In the genomic region with DNA sequence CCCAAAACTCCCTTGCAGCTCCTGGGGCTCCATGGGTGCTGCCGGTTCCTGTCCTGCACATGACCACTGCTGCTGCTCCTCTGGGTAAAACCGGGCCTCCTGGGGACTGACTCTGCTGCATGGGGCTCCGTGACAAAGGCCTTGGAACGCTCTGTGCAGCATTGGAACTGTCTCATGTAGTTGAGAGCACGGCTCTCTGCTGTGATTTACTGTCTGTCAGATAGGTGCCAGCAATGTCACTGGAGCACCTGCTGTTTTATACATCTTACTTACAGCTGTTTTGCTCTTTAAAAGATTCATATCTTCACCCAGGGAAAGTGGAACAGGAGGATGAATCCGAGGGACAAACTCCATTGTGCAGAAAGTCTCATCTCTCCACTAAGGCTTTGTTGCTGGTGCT, we compare ENCODE assay signal across 1 cellular context.
TF ChIP-seq lines count a peak whose summit lies in the region.

No MANE protein-coding gene starts in this region.

TF ChIP-seq in HEK293, 187 proteins besides CTCF, POLR2A, EP300 and RAD21 (continued from another document):
- TF ChIP-seq, protein P1, sequence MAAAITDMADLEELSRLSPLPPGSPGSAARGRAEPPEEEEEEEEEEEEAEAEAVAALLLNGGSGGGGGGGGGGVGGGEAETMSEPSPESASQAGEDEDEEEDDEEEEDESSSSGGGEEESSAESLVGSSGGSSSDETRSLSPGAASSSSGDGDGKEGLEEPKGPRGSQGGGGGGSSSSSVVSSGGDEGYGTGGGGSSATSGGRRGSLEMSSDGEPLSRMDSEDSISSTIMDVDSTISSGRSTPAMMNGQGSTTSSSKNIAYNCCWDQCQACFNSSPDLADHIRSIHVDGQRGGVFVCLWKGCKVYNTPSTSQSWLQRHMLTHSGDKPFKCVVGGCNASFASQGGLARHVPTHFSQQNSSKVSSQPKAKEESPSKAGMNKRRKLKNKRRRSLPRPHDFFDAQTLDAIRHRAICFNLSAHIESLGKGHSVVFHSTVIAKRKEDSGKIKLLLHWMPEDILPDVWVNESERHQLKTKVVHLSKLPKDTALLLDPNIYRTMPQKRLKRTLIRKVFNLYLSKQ (tag by site-specific recombination; IDR thresholded peaks at IDR 0.05; ENCODE audit: borderline replicate concordance) = no peak
- peak; percentile 67 for TF ChIP-seq ZNF423 (tag by site-specific recombination; IDR thresholded peaks at IDR 0.05)
- peak; percentile 61; the same call in 1 of the 2 replicates for TF ChIP-seq ZSCAN30 (tag by site-specific recombination; IDR thresholded peaks at IDR 0.05)
- TF ChIP-seq ZNF311 (tag by site-specific recombination; IDR thresholded peaks at IDR 0.05; ENCODE audit: borderline replicate concordance) = no peak
- TF ChIP-seq GLIS1 (tag by site-specific recombination; IDR thresholded peaks at IDR 0.05) = peak; percentile 87
- no peak for TF ChIP-seq TCF7L2 (IDR thresholded peaks at IDR 0.05; ENCODE audit: borderline replicate concordance, low read depth, low read length)
- TF ChIP-seq, protein P2, sequence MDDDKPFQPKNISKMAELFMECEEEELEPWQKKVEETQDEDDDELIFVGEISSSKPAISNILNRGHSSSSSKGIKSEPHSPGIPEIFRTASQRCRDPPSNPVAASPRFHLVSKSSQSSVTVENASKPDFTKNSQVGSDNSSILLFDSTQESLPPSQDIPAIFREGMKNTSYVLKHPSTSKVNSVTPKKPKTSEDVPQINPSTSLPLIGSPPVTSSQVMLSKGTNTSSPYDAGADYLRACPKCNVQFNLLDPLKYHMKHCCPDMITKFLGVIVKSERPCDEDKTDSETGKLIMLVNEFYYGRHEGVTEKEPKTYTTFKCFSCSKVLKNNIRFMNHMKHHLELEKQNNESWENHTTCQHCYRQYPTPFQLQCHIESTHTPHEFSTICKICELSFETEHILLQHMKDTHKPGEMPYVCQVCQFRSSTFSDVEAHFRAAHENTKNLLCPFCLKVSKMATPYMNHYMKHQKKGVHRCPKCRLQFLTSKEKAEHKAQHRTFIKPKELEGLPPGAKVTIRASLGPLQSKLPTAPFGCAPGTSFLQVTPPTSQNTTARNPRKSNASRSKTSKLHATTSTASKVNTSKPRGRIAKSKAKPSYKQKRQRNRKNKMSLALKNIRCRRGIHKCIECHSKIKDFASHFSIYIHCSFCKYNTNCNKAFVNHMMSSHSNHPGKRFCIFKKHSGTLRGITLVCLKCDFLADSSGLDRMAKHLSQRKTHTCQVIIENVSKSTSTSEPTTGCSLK (tag by site-specific recombination; IDR thresholded peaks at IDR 0.05) = no peak
- TF ChIP-seq KLF1 (tag by site-specific recombination; IDR thresholded peaks at IDR 0.05) = no peak
- TF ChIP-seq, protein P3, sequence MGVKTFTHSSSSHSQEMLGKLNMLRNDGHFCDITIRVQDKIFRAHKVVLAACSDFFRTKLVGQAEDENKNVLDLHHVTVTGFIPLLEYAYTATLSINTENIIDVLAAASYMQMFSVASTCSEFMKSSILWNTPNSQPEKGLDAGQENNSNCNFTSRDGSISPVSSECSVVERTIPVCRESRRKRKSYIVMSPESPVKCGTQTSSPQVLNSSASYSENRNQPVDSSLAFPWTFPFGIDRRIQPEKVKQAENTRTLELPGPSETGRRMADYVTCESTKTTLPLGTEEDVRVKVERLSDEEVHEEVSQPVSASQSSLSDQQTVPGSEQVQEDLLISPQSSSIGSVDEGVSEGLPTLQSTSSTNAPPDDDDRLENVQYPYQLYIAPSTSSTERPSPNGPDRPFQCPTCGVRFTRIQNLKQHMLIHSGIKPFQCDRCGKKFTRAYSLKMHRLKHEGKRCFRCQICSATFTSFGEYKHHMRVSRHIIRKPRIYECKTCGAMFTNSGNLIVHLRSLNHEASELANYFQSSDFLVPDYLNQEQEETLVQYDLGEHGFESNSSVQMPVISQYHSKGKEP (tag by site-specific recombination; IDR thresholded peaks at IDR 0.05) = peak; percentile 63; the same call in 1 of the 2 replicates
- TF ChIP-seq, protein P4, sequence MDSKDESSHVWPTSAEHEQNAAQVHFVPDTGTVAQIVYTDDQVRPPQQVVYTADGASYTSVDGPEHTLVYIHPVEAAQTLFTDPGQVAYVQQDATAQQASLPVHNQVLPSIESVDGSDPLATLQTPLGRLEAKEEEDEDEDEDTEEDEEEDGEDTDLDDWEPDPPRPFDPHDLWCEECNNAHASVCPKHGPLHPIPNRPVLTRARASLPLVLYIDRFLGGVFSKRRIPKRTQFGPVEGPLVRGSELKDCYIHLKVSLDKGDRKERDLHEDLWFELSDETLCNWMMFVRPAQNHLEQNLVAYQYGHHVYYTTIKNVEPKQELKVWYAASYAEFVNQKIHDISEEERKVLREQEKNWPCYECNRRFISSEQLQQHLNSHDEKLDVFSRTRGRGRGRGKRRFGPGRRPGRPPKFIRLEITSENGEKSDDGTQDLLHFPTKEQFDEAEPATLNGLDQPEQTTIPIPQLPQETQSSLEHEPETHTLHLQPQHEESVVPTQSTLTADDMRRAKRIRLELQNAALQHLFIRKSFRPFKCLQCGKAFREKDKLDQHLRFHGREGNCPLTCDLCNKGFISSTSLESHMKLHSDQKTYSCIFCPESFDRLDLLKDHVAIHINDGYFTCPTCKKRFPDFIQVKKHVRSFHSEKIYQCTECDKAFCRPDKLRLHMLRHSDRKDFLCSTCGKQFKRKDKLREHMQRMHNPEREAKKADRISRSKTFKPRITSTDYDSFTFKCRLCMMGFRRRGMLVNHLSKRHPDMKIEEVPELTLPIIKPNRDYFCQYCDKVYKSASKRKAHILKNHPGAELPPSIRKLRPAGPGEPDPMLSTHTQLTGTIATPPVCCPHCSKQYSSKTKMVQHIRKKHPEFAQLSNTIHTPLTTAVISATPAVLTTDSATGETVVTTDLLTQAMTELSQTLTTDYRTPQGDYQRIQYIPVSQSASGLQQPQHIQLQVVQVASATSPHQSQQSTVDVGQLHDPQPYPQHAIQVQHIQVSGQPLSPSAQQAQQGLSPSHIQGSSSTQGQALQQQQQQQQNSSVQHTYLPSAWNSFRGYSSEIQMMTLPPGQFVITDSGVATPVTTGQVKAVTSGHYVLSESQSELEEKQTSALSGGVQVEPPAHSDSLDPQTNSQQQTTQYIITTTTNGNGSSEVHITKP (tag by site-specific recombination; IDR thresholded peaks at IDR 0.05) = no peak
- TF ChIP-seq ZNF501 (tag by site-specific recombination; IDR thresholded peaks at IDR 0.05) = no peak
- no peak for TF ChIP-seq ZNF433 (tag by site-specific recombination; IDR thresholded peaks at IDR 0.05; ENCODE audit: low read depth)
- TF ChIP-seq, protein P5, sequence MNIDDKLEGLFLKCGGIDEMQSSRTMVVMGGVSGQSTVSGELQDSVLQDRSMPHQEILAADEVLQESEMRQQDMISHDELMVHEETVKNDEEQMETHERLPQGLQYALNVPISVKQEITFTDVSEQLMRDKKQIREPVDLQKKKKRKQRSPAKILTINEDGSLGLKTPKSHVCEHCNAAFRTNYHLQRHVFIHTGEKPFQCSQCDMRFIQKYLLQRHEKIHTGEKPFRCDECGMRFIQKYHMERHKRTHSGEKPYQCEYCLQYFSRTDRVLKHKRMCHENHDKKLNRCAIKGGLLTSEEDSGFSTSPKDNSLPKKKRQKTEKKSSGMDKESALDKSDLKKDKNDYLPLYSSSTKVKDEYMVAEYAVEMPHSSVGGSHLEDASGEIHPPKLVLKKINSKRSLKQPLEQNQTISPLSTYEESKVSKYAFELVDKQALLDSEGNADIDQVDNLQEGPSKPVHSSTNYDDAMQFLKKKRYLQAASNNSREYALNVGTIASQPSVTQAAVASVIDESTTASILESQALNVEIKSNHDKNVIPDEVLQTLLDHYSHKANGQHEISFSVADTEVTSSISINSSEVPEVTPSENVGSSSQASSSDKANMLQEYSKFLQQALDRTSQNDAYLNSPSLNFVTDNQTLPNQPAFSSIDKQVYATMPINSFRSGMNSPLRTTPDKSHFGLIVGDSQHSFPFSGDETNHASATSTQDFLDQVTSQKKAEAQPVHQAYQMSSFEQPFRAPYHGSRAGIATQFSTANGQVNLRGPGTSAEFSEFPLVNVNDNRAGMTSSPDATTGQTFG (tag by site-specific recombination; IDR thresholded peaks at IDR 0.05; ENCODE audit: borderline replicate concordance) = no peak
